1 cellular context compared by ENCODE assay signal in the genomic region with DNA sequence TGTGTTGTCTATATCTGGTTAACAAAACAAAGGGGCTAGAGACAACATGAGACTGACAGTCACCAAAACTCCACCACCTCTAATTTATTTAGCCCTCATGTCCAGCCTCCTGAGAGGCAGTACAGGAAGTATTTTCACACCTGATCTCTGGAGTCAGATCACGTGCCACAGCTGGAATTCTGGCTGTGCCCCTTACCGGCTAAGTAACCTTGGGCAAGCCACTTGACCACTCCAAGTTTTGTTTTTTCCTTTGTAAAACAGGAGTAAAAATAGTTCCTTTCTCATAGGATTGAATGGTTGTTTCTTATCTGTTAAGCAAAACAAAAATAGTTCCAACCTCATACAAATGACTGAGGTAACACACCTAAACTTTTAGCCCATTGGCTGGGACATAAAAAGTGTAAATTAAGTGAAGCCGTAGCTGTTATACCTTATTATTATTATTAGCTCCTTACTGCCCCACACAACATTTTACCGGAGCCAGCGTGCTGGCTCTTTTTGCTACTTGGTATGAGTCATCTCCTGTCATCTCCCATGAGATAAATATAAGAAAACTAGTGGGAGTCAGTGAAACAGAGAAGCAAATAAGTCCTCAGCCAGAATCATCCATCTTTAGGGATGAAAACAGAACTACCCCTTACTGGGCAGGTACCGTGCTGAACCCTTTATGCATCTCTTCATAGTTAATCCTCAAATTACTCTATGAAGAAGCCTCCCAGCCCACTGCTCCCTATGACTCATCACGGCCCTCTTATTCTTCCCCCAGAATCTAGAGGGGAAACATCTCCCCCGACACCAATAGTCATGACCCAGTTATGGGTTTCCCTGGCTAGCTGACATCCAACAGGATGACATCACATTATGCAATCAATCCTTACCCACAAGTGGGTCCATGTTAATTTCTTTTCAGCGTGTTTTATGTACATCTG.
TF ChIP-seq lines count a peak whose summit lies in the region.

No MANE protein-coding gene starts in this region.

TF ChIP-seq in K562, 482 proteins besides CTCF, POLR2A, EP300 and RAD21 (continued from another document and continues in another):
- TF ChIP-seq, protein P1, sequence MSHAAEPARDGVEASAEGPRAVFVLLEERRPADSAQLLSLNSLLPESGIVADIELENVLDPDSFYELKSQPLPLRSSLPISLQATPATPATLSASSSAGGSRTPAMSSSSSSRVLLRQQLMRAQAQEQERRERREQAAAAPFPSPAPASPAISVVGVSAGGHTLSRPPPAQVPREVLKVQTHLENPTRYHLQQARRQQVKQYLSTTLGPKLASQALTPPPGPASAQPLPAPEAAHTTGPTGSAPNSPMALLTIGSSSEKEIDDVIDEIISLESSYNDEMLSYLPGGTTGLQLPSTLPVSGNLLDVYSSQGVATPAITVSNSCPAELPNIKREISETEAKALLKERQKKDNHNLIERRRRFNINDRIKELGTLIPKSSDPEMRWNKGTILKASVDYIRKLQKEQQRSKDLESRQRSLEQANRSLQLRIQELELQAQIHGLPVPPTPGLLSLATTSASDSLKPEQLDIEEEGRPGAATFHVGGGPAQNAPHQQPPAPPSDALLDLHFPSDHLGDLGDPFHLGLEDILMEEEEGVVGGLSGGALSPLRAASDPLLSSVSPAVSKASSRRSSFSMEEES (CRISPR knock-in tag; IDR thresholded peaks at IDR 0.05): 0 out of 2 replicates have a peak, but pooled peaks have one; percentile 7
- TF ChIP-seq WHSC1 (IDR thresholded peaks at IDR 0.05; ENCODE audit: low read length): no peak
- TF ChIP-seq, protein P2, sequence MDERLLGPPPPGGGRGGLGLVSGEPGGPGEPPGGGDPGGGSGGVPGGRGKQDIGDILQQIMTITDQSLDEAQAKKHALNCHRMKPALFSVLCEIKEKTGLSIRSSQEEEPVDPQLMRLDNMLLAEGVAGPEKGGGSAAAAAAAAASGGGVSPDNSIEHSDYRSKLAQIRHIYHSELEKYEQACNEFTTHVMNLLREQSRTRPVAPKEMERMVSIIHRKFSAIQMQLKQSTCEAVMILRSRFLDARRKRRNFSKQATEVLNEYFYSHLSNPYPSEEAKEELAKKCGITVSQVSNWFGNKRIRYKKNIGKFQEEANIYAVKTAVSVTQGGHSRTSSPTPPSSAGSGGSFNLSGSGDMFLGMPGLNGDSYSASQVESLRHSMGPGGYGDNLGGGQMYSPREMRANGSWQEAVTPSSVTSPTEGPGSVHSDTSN (CRISPR knock-in tag; IDR thresholded peaks at IDR 0.05; ENCODE audit: low read depth): no peak
- TF ChIP-seq, protein P2 (tag; conservative IDR thresholded peaks at IDR 0.05; ENCODE audit: low read depth): peak; percentile 70
- peak; percentile 73 for TF ChIP-seq ARID1B (IDR thresholded peaks at IDR 0.05)
- TF ChIP-seq DPF2 (IDR thresholded peaks at IDR 0.05): peak; percentile 89
- TF ChIP-seq, protein P3, sequence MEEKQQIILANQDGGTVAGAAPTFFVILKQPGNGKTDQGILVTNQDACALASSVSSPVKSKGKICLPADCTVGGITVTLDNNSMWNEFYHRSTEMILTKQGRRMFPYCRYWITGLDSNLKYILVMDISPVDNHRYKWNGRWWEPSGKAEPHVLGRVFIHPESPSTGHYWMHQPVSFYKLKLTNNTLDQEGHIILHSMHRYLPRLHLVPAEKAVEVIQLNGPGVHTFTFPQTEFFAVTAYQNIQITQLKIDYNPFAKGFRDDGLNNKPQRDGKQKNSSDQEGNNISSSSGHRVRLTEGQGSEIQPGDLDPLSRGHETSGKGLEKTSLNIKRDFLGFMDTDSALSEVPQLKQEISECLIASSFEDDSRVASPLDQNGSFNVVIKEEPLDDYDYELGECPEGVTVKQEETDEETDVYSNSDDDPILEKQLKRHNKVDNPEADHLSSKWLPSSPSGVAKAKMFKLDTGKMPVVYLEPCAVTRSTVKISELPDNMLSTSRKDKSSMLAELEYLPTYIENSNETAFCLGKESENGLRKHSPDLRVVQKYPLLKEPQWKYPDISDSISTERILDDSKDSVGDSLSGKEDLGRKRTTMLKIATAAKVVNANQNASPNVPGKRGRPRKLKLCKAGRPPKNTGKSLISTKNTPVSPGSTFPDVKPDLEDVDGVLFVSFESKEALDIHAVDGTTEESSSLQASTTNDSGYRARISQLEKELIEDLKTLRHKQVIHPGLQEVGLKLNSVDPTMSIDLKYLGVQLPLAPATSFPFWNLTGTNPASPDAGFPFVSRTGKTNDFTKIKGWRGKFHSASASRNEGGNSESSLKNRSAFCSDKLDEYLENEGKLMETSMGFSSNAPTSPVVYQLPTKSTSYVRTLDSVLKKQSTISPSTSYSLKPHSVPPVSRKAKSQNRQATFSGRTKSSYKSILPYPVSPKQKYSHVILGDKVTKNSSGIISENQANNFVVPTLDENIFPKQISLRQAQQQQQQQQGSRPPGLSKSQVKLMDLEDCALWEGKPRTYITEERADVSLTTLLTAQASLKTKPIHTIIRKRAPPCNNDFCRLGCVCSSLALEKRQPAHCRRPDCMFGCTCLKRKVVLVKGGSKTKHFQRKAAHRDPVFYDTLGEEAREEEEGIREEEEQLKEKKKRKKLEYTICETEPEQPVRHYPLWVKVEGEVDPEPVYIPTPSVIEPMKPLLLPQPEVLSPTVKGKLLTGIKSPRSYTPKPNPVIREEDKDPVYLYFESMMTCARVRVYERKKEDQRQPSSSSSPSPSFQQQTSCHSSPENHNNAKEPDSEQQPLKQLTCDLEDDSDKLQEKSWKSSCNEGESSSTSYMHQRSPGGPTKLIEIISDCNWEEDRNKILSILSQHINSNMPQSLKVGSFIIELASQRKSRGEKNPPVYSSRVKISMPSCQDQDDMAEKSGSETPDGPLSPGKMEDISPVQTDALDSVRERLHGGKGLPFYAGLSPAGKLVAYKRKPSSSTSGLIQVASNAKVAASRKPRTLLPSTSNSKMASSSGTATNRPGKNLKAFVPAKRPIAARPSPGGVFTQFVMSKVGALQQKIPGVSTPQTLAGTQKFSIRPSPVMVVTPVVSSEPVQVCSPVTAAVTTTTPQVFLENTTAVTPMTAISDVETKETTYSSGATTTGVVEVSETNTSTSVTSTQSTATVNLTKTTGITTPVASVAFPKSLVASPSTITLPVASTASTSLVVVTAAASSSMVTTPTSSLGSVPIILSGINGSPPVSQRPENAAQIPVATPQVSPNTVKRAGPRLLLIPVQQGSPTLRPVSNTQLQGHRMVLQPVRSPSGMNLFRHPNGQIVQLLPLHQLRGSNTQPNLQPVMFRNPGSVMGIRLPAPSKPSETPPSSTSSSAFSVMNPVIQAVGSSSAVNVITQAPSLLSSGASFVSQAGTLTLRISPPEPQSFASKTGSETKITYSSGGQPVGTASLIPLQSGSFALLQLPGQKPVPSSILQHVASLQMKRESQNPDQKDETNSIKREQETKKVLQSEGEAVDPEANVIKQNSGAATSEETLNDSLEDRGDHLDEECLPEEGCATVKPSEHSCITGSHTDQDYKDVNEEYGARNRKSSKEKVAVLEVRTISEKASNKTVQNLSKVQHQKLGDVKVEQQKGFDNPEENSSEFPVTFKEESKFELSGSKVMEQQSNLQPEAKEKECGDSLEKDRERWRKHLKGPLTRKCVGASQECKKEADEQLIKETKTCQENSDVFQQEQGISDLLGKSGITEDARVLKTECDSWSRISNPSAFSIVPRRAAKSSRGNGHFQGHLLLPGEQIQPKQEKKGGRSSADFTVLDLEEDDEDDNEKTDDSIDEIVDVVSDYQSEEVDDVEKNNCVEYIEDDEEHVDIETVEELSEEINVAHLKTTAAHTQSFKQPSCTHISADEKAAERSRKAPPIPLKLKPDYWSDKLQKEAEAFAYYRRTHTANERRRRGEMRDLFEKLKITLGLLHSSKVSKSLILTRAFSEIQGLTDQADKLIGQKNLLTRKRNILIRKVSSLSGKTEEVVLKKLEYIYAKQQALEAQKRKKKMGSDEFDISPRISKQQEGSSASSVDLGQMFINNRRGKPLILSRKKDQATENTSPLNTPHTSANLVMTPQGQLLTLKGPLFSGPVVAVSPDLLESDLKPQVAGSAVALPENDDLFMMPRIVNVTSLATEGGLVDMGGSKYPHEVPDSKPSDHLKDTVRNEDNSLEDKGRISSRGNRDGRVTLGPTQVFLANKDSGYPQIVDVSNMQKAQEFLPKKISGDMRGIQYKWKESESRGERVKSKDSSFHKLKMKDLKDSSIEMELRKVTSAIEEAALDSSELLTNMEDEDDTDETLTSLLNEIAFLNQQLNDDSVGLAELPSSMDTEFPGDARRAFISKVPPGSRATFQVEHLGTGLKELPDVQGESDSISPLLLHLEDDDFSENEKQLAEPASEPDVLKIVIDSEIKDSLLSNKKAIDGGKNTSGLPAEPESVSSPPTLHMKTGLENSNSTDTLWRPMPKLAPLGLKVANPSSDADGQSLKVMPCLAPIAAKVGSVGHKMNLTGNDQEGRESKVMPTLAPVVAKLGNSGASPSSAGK (IDR thresholded peaks at IDR 0.05): peak; percentile 45
- TF ChIP-seq, protein P4, sequence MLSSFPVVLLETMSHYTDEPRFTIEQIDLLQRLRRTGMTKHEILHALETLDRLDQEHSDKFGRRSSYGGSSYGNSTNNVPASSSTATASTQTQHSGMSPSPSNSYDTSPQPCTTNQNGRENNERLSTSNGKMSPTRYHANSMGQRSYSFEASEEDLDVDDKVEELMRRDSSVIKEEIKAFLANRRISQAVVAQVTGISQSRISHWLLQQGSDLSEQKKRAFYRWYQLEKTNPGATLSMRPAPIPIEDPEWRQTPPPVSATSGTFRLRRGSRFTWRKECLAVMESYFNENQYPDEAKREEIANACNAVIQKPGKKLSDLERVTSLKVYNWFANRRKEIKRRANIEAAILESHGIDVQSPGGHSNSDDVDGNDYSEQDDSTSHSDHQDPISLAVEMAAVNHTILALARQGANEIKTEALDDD (IDR thresholded peaks at IDR 0.05): peak; percentile 27; the same call in 1 of the 2 replicates
- TF ChIP-seq FOXJ2 (tag; IDR thresholded peaks at IDR 0.05): peak; percentile 53; the same call in 1 of the 2 replicates
- TF ChIP-seq BACH1 (tag; IDR thresholded peaks at IDR 0.05): 0 out of 2 replicates have a peak, but pooled peaks have one; percentile 29
- TF ChIP-seq, protein P5, sequence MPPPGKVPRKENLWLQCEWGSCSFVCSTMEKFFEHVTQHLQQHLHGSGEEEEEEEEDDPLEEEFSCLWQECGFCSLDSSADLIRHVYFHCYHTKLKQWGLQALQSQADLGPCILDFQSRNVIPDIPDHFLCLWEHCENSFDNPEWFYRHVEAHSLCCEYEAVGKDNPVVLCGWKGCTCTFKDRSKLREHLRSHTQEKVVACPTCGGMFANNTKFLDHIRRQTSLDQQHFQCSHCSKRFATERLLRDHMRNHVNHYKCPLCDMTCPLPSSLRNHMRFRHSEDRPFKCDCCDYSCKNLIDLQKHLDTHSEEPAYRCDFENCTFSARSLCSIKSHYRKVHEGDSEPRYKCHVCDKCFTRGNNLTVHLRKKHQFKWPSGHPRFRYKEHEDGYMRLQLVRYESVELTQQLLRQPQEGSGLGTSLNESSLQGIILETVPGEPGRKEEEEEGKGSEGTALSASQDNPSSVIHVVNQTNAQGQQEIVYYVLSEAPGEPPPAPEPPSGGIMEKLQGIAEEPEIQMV (tag; conservative IDR thresholded peaks at IDR 0.05; ENCODE audit: low read depth): 0 out of 2 replicates have a peak, but pooled peaks have one; percentile 23
- TF ChIP-seq, protein P6, sequence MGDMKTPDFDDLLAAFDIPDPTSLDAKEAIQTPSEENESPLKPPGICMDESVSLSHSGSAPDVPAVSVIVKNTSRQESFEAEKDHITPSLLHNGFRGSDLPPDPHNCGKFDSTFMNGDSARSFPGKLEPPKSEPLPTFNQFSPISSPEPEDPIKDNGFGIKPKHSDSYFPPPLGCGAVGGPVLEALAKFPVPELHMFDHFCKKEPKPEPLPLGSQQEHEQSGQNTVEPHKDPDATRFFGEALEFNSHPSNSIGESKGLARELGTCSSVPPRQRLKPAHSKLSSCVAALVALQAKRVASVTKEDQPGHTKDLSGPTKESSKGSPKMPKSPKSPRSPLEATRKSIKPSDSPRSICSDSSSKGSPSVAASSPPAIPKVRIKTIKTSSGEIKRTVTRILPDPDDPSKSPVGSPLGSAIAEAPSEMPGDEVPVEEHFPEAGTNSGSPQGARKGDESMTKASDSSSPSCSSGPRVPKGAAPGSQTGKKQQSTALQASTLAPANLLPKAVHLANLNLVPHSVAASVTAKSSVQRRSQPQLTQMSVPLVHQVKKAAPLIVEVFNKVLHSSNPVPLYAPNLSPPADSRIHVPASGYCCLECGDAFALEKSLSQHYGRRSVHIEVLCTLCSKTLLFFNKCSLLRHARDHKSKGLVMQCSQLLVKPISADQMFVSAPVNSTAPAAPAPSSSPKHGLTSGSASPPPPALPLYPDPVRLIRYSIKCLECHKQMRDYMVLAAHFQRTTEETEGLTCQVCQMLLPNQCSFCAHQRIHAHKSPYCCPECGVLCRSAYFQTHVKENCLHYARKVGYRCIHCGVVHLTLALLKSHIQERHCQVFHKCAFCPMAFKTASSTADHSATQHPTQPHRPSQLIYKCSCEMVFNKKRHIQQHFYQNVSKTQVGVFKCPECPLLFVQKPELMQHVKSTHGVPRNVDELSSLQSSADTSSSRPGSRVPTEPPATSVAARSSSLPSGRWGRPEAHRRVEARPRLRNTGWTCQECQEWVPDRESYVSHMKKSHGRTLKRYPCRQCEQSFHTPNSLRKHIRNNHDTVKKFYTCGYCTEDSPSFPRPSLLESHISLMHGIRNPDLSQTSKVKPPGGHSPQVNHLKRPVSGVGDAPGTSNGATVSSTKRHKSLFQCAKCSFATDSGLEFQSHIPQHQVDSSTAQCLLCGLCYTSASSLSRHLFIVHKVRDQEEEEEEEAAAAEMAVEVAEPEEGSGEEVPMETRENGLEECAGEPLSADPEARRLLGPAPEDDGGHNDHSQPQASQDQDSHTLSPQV (IDR thresholded peaks at IDR 0.05): peak; percentile 67; the same call in 1 of the 2 replicates
- peak; percentile 59; the same call in 1 of the 2 replicates for TF ChIP-seq L3MBTL2 (IDR thresholded peaks at IDR 0.05)
- peak; percentile 82; the same call in 1 of the 2 replicates for TF ChIP-seq JUN (IDR thresholded peaks at IDR 0.05; ENCODE audit: borderline replicate concordance, low read depth, low read length)
- no peak for TF ChIP-seq JUN (CRISPR knock-in tag; IDR thresholded peaks at IDR 0.05; ENCODE audit: borderline replicate concordance)
- TF ChIP-seq, protein P7, sequence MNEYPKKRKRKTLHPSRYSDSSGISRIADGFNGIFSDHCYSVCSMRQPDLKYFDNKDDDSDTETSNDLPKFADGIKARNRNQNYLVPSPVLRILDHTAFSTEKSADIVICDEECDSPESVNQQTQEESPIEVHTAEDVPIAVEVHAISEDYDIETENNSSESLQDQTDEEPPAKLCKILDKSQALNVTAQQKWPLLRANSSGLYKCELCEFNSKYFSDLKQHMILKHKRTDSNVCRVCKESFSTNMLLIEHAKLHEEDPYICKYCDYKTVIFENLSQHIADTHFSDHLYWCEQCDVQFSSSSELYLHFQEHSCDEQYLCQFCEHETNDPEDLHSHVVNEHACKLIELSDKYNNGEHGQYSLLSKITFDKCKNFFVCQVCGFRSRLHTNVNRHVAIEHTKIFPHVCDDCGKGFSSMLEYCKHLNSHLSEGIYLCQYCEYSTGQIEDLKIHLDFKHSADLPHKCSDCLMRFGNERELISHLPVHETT (CRISPR knock-in tag; conservative IDR thresholded peaks at IDR 0.05 in 1 of 2, IDR thresholded peaks at IDR 0.05 in 1 of 2): 0 out of 4 replicates have a peak, but pooled peaks of 1 of the 2 experiments have one; percentile 33
- TF ChIP-seq, protein P8, sequence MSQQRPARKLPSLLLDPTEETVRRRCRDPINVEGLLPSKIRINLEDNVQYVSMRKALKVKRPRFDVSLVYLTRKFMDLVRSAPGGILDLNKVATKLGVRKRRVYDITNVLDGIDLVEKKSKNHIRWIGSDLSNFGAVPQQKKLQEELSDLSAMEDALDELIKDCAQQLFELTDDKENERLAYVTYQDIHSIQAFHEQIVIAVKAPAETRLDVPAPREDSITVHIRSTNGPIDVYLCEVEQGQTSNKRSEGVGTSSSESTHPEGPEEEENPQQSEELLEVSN (IDR thresholded peaks at IDR 0.05; ENCODE audit: borderline replicate concordance in 1 of 2, extremely low read depth in 1 of 2, insufficient read depth in 1 of 2, insufficient read length in 1 of 2, low read depth in 1 of 2, low read length in 1 of 2, poor library complexity in 1 of 2, severe bottlenecking in 1 of 2): no peak
